ENCODE assay signal across 17 cellular contexts in genomic region chr12:60148831-60149230, GRCh38.
A peak's percentile ranks its signal among the peaks of the same experiment; 100 is the strongest.
DNase-seq lines count a peak whose midpoint lies in the region; ATAC-seq and TF ChIP-seq lines count a peak whose summit lies in the region.
"Had no signal": no experiment of that assay in that cellular context is flagged by ENCODE, and none has a peak within 500 bp of the region (broad histone marks: within the 10 kb centered on the region; RNA-seq: fewer than 3 reads in every experiment).

No MANE protein-coding gene starts in this region.

- H3K9me3 ChIP-seq in skeletal muscle satellite cell (replicated peaks; ENCODE audit: low read length): no peaks in the 10 kb centered on the region

- DNase-seq in GM04503 (ENCODE audit: low read depth): peak; percentile 79
- peak; percentile 34 to 71 for DNase-seq in SW 1271 (lab: John Stamatoyannopoulos, UW)
- DNase-seq in fibroblast of pulmonary artery (ENCODE audit: low read depth): peak; percentile 86
- no peak for DNase-seq in HT-29 (ENCODE audit: low spot score)
- no peak for DNase-seq in endothelial cell (ENCODE audit: low spot score)
- DNase-seq: activated CD4-positive, alpha-beta T cell treated with anti-CD3 and anti-CD28 coated beads, Interleukin-2, amount 50 U/mL, for 1 hour; H9; NCI-H2081; stimulated activated CD4-positive, alpha-beta T cell treated with anti-CD3 and anti-CD28 coated beads, Interleukin-4, amount 100 ng/mL, for 24 hours; stimulated activated naive CD8-positive, alpha-beta T cell treated with anti-CD3 and anti-CD28 coated beads, Interleukin-15, Interleukin-2, amounts not matched to agents 100 U/mL and 50 U/mL, for 24 hours had no signal

- H3K4me3 ChIP-seq in fibroblast of pulmonary artery (replicated peaks; ENCODE audit: low read depth, low read length): no peak overlapping the region
- H3K4me3 ChIP-seq in skeletal muscle satellite cell (ENCODE audit: low read length): no peak overlapping the region
- H3K4me3 ChIP-seq: GM12878, hepatocyte had no signal

- H3K4me1 ChIP-seq in skeletal muscle satellite cell (ENCODE audit: control insufficient read depth, insufficient read depth, low read length): peaks cover 16% of the 10 kb centered on the region

- ATAC-seq in HG02973 (IDR thresholded peaks at IDR 0.05; ENCODE audit: unreplicated experiment): no peak
- no peak for ATAC-seq in GM19463 (IDR thresholded peaks at IDR 0.05; ENCODE audit: unreplicated experiment)
- ATAC-seq: GM12878; stimulated activated naive CD8-positive, alpha-beta T cell treated with anti-CD3 and anti-CD28 coated beads, Interleukin-15, Interleukin-2, amounts not matched to agents 100 U/mL and 50 U/mL, for 24 hours had no signal

- H3K27ac Mint-ChIP-seq in endothelial cell (ENCODE audit: unreplicated experiment): no peak overlapping the region
- H3K27ac Mint-ChIP-seq: activated T-helper 2 cell treated with anti-CD3 and anti-CD28 coated beads, Interferon-gamma antibody, Interleukin-2, Interleukin-4, amounts not matched to agents 10 μg/mL and 5 μg/mL and 100 μg/mL, durations not matched to agents 14 hours and 24 hours and 36 hours; H9 had no signal

- H3K9me3 Mint-ChIP-seq in endothelial cell (ENCODE audit: unreplicated experiment): no peaks in the 10 kb centered on the region
- H3K9me3 Mint-ChIP-seq: activated T-helper 2 cell treated with anti-CD3 and anti-CD28 coated beads, Interferon-gamma antibody, Interleukin-2, Interleukin-4, amounts not matched to agents 10 μg/mL and 5 μg/mL and 100 μg/mL, durations not matched to agents 14 hours and 24 hours and 36 hours had no signal

- peak overlapping the region; percentile 63 for H3K4me2 ChIP-seq in skeletal muscle satellite cell (ENCODE audit: low read length)
- H3K4me2 ChIP-seq: hepatocyte, KMS-11 had no signal

- no peaks in the 10 kb centered on the region for H3K36me3 Mint-ChIP-seq in endothelial cell (ENCODE audit: low read depth, unreplicated experiment)

- TF ChIP-seq CTCF in fibroblast of pulmonary artery (IDR thresholded peaks at IDR 0.05; ENCODE audit: low read length, missing control alignments) (no peak), endothelial cell (IDR thresholded peaks at IDR 0.05; ENCODE audit: unreplicated experiment) (no peak)

- H3K27me3 Mint-ChIP-seq in endothelial cell (ENCODE audit: unreplicated experiment): no peaks in the 10 kb centered on the region

- peak overlapping the region; percentile 58 for H3K9ac ChIP-seq in skeletal muscle satellite cell (ENCODE audit: low read depth, low read length)
- H3K9ac ChIP-seq: KMS-11 had no signal

- no peaks in the 10 kb centered on the region for H3K36me3 ChIP-seq in skeletal muscle satellite cell (ENCODE audit: insufficient read depth, low read length)

- no peaks in the 10 kb centered on the region for H3K27me3 ChIP-seq in skeletal muscle satellite cell (ENCODE audit: control insufficient read depth, insufficient read depth, low read length)
- H3K27me3 ChIP-seq: hepatocyte had no signal

- H3K4me1 Mint-ChIP-seq in endothelial cell (ENCODE audit: unreplicated experiment): peaks cover 7% of the 10 kb centered on the region
- H3K4me1 Mint-ChIP-seq: H9 had no signal

- no peak overlapping the region for H3K4me3 Mint-ChIP-seq in endothelial cell (ENCODE audit: unreplicated experiment)
- H3K4me3 Mint-ChIP-seq: H9 had no signal

Comparison
In these comparisons a context has a peak if more than half of its experiments do, and no peak if none do; other contexts are left out.
1. DNase-seq: peak in GM04503 (single experiment), SW 1271 (2 of 2) and fibroblast of pulmonary artery (single experiment); none in HT-29 (single experiment) and endothelial cell (single experiment).